Comparison of ENCODE assay signal across 28 cellular contexts in genomic region chr6:2191390-2191740, GRCh38.
"Had no signal": no experiment of that assay in that cellular context is flagged by ENCODE, and none has a peak within 500 bp of the region (broad histone marks: within the 10 kb centered on the region; RNA-seq: fewer than 3 reads in every experiment).

No MANE protein-coding gene starts in this region.

- H3K4me1 ChIP-seq: parathyroid adenoma, psoas muscle, sigmoid colon, upper lobe of left lung, vagina had no signal

- H3K4me3 Mint-ChIP-seq: naive B cell; naive thymus-derived CD8-positive, alpha-beta T cell; natural killer cell treated with Interleukin-12 subunit alpha and Interleukin-12 subunit beta and Interleukin-15 and Interleukin-18, amount 100 ng/mL, for 72 hours; nephron progenitor cell; neural crest cell; stimulated activated effector memory CD8-positive, alpha-beta T cell treated with anti-CD3 and anti-CD28 coated beads, Interleukin-12 subunit alpha, Interleukin-12 subunit beta, amount 100 ng/mL, for 72 hours; stimulated activated naive B cell treated with anti-CD40 and anti-IgM and Interleukin-4, amounts not matched to agents 10 μg/mL and 1 μg/mL and 100 μg/mL, for 72 hours had no signal

- H3K27me3 ChIP-seq: ovary, right lobe of liver, sigmoid colon, stomach, thyroid gland, tibial nerve, upper lobe of left lung, vagina had no signal

- H3K27me3 Mint-ChIP-seq: naive B cell; naive thymus-derived CD8-positive, alpha-beta T cell; natural killer cell treated with Interleukin-12 subunit alpha and Interleukin-12 subunit beta and Interleukin-15 and Interleukin-18, amount 100 ng/mL, for 72 hours; stimulated activated naive B cell treated with anti-CD40 and anti-IgM and Interleukin-4, amounts not matched to agents 10 μg/mL and 1 μg/mL and 100 μg/mL, for 72 hours had no signal

- H3K4me3 ChIP-seq: ovary, psoas muscle, right lobe of liver, sigmoid colon, stomach, thoracic aorta, thyroid gland, tibial nerve, upper lobe of left lung, vagina had no signal

- H2AFZ ChIP-seq: parathyroid adenoma had no signal

- H3K9ac ChIP-seq: parathyroid adenoma had no signal

- H3K9me3 Mint-ChIP-seq: naive thymus-derived CD8-positive, alpha-beta T cell; natural killer cell treated with Interleukin-12 subunit alpha and Interleukin-12 subunit beta and Interleukin-15 and Interleukin-18, amount 100 ng/mL, for 72 hours; nephron progenitor cell; neural crest cell; stimulated activated effector memory CD8-positive, alpha-beta T cell treated with anti-CD3 and anti-CD28 coated beads, Interleukin-12 subunit alpha, Interleukin-12 subunit beta, amount 100 ng/mL, for 72 hours had no signal

- H3K27ac Mint-ChIP-seq: naive B cell; naive thymus-derived CD8-positive, alpha-beta T cell; natural killer cell treated with Interleukin-12 subunit alpha and Interleukin-12 subunit beta and Interleukin-15 and Interleukin-18, amount 100 ng/mL, for 72 hours; nephron progenitor cell; progenitor cell of endocrine pancreas; stimulated activated effector memory CD8-positive, alpha-beta T cell treated with anti-CD3 and anti-CD28 coated beads, Interleukin-12 subunit alpha, Interleukin-12 subunit beta, amount 100 ng/mL, for 72 hours; stimulated activated naive B cell treated with anti-CD40 and anti-IgM and Interleukin-4, amounts not matched to agents 10 μg/mL and 1 μg/mL and 100 μg/mL, for 72 hours had no signal

- FAIRE-seq: small intestine, urothelium cell line had no signal

- H3K27ac ChIP-seq: ovary, parathyroid adenoma, psoas muscle, right lobe of liver, sigmoid colon, stomach, thoracic aorta, thyroid gland, tibial nerve, upper lobe of left lung, vagina had no signal

- H3K79me2 ChIP-seq: parathyroid adenoma had no signal

- DNase-seq: naive B cell; naive thymus-derived CD8-positive, alpha-beta T cell; nephron progenitor cell; occipital lobe; ovary; sigmoid colon; small intestine; stimulated activated CD4-positive, alpha-beta T cell treated with anti-CD3 and anti-CD28 coated beads, Interleukin-15, amount 100 ng/mL, for 24 hours; stimulated activated CD4-positive, alpha-beta T cell treated with anti-CD3 and anti-CD28 coated beads, Interleukin-2, amount 100 ng/mL, for 24 hours; stimulated activated CD4-positive, alpha-beta T cell treated with anti-CD3 and anti-CD28 coated beads, Interleukin-2, amount 100 ng/mL, for 48 hours; stimulated activated CD4-positive, alpha-beta T cell treated with anti-CD3 and anti-CD28 coated beads, Interleukin-4, amount 100 ng/mL, for 24 hours; stimulated activated naive B cell treated with anti-CD40 and anti-IgM and Interleukin-4, amounts not matched to agents 10 μg/mL and 1 μg/mL and 100 μg/mL, for 72 hours; stimulated activated naive CD4-positive, alpha-beta T cell treated with Interleukin-2 at 50 U/mL for 16 hours; stomach; thyroid gland; trophoblast cell had no signal

- H3K9me3 ChIP-seq: ovary, psoas muscle, right lobe of liver, sigmoid colon, stomach, thoracic aorta, thyroid gland, tibial nerve, upper lobe of left lung, vagina had no signal

- ATAC-seq: naive thymus-derived CD8-positive, alpha-beta T cell; psoas muscle; stimulated activated effector memory CD8-positive, alpha-beta T cell treated with anti-CD3 and anti-CD28 coated beads, Interleukin-12 subunit alpha, Interleukin-12 subunit beta, amount 100 ng/mL, for 72 hours; stimulated activated naive B cell treated with anti-CD40 and anti-IgM and Interleukin-4, amounts not matched to agents 10 μg/mL and 1 μg/mL and 100 μg/mL, for 72 hours had no signal

- H3K36me3 Mint-ChIP-seq: naive B cell; natural killer cell treated with Interleukin-12 subunit alpha and Interleukin-12 subunit beta and Interleukin-15 and Interleukin-18, amount 100 ng/mL, for 72 hours; stimulated activated effector memory CD8-positive, alpha-beta T cell treated with anti-CD3 and anti-CD28 coated beads, Interleukin-12 subunit alpha, Interleukin-12 subunit beta, amount 100 ng/mL, for 72 hours had no signal

- H3K36me3 ChIP-seq: ovary, right lobe of liver, sigmoid colon, stomach, thoracic aorta, thyroid gland, tibial nerve, upper lobe of left lung, vagina had no signal
